Comparison of ENCODE assay signal across 9 cellular contexts in genomic region chr12:53728206-53728605, GRCh38. TPM values are rescaled to one million over a fixed set of nuclear protein-coding genes. Genes with fewer than 3 reads are reported as not detected.
DNase-seq lines count a peak whose midpoint lies in the region; ATAC-seq and TF ChIP-seq lines count a peak whose summit lies in the region.
"Had no signal": no experiment of that assay in that cellular context is flagged by ENCODE, and none has a peak within 500 bp of the region (broad histone marks: within the 10 kb centered on the region; RNA-seq: fewer than 3 reads in every experiment).

No MANE protein-coding gene starts in this region.

- H3K4me3 ChIP-seq in lower lobe of right lung = peak overlapping the region; percentile 75
- H3K4me3 ChIP-seq in tibial artery = peak overlapping the region; percentile 66 to 69

- H3K36me3 Mint-ChIP-seq in activated naive CD4-positive, alpha-beta T cell treated with anti-CD3 and anti-CD28 coated beads for 36 hours (ENCODE audit: low read depth) = no peaks in the 10 kb centered on the region
- H3K36me3 Mint-ChIP-seq in activated naive CD8-positive, alpha-beta T cell treated with anti-CD3 and anti-CD28 coated beads for 36 hours = no peaks in the 10 kb centered on the region

- CTCF ChIA-PET in activated naive CD4-positive, alpha-beta T cell treated with anti-CD3 and anti-CD28 coated beads for 36 hours (lab: Charles Lee) = interaction anchor here (1.4 to 13.6 kb wide), 3 partner anchors 17 to 53 kb away, joined by 4 to 231 read pairs (median 9); partner anchors contain the start of gene ATP5MC2

- peak overlapping the region; percentile 87 for H3K27ac Mint-ChIP-seq in activated naive CD4-positive, alpha-beta T cell treated with anti-CD3 and anti-CD28 coated beads for 36 hours
- peak overlapping the region; percentile 93 for H3K27ac Mint-ChIP-seq in activated naive CD8-positive, alpha-beta T cell treated with anti-CD3 and anti-CD28 coated beads for 36 hours

- TF ChIP-seq CTCF in lower lobe of right lung (IDR thresholded peaks at IDR 0.05) (no peak), tibial artery (IDR thresholded peaks at IDR 0.05) (no peak)

- no peak for ATAC-seq in lower lobe of right lung
- ATAC-seq in GM19467 (IDR thresholded peaks at IDR 0.05; ENCODE audit: unreplicated experiment) = no peak

- peak overlapping the region; percentile 92 for H3K4me3 Mint-ChIP-seq in activated naive CD4-positive, alpha-beta T cell treated with anti-CD3 and anti-CD28 coated beads for 36 hours
- H3K4me3 Mint-ChIP-seq in activated naive CD8-positive, alpha-beta T cell treated with anti-CD3 and anti-CD28 coated beads for 36 hours = peak overlapping the region; percentile 87

- H3K9me3 ChIP-seq in lower lobe of right lung (no peaks in the 10 kb centered on the region), tibial artery (no peaks in the 10 kb centered on the region)

- H3K27ac ChIP-seq in lower lobe of right lung (peak overlapping the region; percentile 51), tibial artery (peak overlapping the region; percentile 81 to 84)

- H3K4me1 ChIP-seq in lower lobe of right lung (peaks cover 26% of the 10 kb centered on the region), tibial artery (peaks cover 0 to 32% (median 21%) of the 10 kb centered on the region in 4 donors)

- H3K36me3 ChIP-seq in lower lobe of right lung (peaks cover 19% of the 10 kb centered on the region), tibial artery (peaks cover 18 to 20% (median 18%) of the 10 kb centered on the region in 3 donors)

- DNase-seq in activated naive CD4-positive, alpha-beta T cell treated with anti-CD3 and anti-CD28 coated beads for 36 hours = no peak
- DNase-seq in activated naive CD4-positive, alpha-beta T cell (lab: John Stamatoyannopoulos, UW) = no peak
- no peak for DNase-seq in activated naive CD8-positive, alpha-beta T cell treated with anti-CD3 and anti-CD28 coated beads for 36 hours
- DNase-seq in lower lobe of right lung (no peak), tibial artery (no peak), NK-92 (lab: John Stamatoyannopoulos, UW; ENCODE audit: unreplicated experiment) (no peak), DMS 273 (lab: John Stamatoyannopoulos, UW; ENCODE audit: unreplicated experiment) (no peak)

- H3K27me3 Mint-ChIP-seq in activated naive CD4-positive, alpha-beta T cell treated with anti-CD3 and anti-CD28 coated beads for 36 hours (ENCODE audit: low read depth) = no peaks in the 10 kb centered on the region
- no peaks in the 10 kb centered on the region for H3K27me3 Mint-ChIP-seq in activated naive CD8-positive, alpha-beta T cell treated with anti-CD3 and anti-CD28 coated beads for 36 hours

- H3K4me1 Mint-ChIP-seq in activated naive CD4-positive, alpha-beta T cell treated with anti-CD3 and anti-CD28 coated beads for 36 hours (ENCODE audit: low read depth) = peaks cover 16% of the 10 kb centered on the region
- H3K4me1 Mint-ChIP-seq in activated naive CD8-positive, alpha-beta T cell treated with anti-CD3 and anti-CD28 coated beads for 36 hours = peaks cover 13% of the 10 kb centered on the region

- H3K27me3 ChIP-seq in lower lobe of right lung (ENCODE audit: low read depth) (no peaks in the 10 kb centered on the region), tibial artery (no peaks in the 10 kb centered on the region)

- no peaks in the 10 kb centered on the region for H3K9me3 Mint-ChIP-seq in activated naive CD4-positive, alpha-beta T cell treated with anti-CD3 and anti-CD28 coated beads for 36 hours
- no peaks in the 10 kb centered on the region for H3K9me3 Mint-ChIP-seq in activated naive CD8-positive, alpha-beta T cell treated with anti-CD3 and anti-CD28 coated beads for 36 hours

- intact Hi-C loops in activated naive CD4-positive, alpha-beta T cell treated with anti-CD3 and anti-CD28 coated beads for 36 hours (cut with micrococcal nuclease) = loop anchor here (5.0 kb wide), 2 partner anchors 431 to 506 kb away; partner anchors contain the start of genes MYG1 and PFDN5
- intact Hi-C loops in lower lobe of right lung (cut with DNase I) = no loop called here
- intact Hi-C loops in tibial artery (cut with DNase I; ENCODE audit: low total_unique reads) = no loop called here

RNA-seq across cellular contexts. Expression of gene CALCOCO1, which starts 1.0 kb away (rescaled TPM):
- total RNA-seq in activated naive CD4-positive, alpha-beta T cell treated with anti-CD3 and anti-CD28 coated beads for 36 hours = 1 to 10 TPM; 8.1 to 8.3 TPM
- 1 to 10 TPM; 8.8 to 9.6 TPM for total RNA-seq in activated naive CD8-positive, alpha-beta T cell treated with anti-CD3 and anti-CD28 coated beads for 36 hours
- 212 TPM for total RNA-seq in lower lobe of right lung

RNA-seq across cellular contexts. Expression of gene CISTR, which starts 23.6 kb away (rescaled TPM):
- not detected for total RNA-seq in activated naive CD4-positive, alpha-beta T cell treated with anti-CD3 and anti-CD28 coated beads for 36 hours
- not detected for total RNA-seq in activated naive CD8-positive, alpha-beta T cell treated with anti-CD3 and anti-CD28 coated beads for 36 hours
- total RNA-seq in lower lobe of right lung = not detected
- total RNA-seq: Daoy had no signal

RNA-seq across cellular contexts. Expression of gene ATP5MC2, which starts 52.3 kb away (rescaled TPM):
- 100 to 1,000 TPM; 443 to 466 TPM for total RNA-seq in activated naive CD4-positive, alpha-beta T cell treated with anti-CD3 and anti-CD28 coated beads for 36 hours
- 100 to 1,000 TPM; 274 to 286 TPM for total RNA-seq in activated naive CD8-positive, alpha-beta T cell treated with anti-CD3 and anti-CD28 coated beads for 36 hours
- 264 TPM for total RNA-seq in lower lobe of right lung

Comparison
In these comparisons a context has a peak if more than half of its experiments do, and no peak if none do; other contexts are left out.
1. RNA of gene CALCOCO1, which starts 1.0 kb away (total RNA-seq): 212 TPM in lower lobe of right lung (single experiment); 8.8 to 9.6 TPM in activated naive CD8-positive, alpha-beta T cell treated with anti-CD3 and anti-CD28 coated beads for 36 hours and 8.1 to 8.3 TPM in activated naive CD4-positive, alpha-beta T cell treated with anti-CD3 and anti-CD28 coated beads for 36 hours; every median in the first group is over 10 times any median in the second.